In the genomic region with DNA sequence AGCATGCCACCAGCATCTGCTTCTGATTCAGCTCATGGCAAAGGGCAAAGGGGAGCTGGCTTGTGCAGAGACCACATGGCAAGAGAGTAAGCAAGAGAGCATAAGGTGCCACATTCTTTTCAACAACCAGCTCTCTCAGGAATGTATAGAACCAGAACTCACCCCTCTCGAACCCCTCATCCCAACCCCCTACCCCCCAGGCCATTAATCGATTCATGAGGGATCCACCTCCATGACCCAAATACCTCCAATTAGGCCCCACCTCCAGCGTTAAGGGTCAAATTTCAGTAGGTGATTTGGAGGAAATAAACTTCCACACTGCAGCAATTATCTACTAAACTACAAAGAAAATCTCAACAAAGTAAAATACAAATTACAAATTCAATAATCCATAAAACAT, we compare ENCODE assay signal across 20 cellular contexts. TPM values are rescaled to one million over a fixed set of nuclear protein-coding genes. Genes with fewer than 3 reads are reported as not detected.
DNase-seq lines count a peak whose midpoint lies in the region; ATAC-seq and TF ChIP-seq lines count a peak whose summit lies in the region.
"Had no signal": no experiment of that assay in that cellular context is flagged by ENCODE, and none has a peak within 500 bp of the region (broad histone marks: within the 10 kb centered on the region; RNA-seq: fewer than 3 reads in every experiment).

No MANE protein-coding gene starts in this region.

- H3K27me3 ChIP-seq in endodermal cell (ENCODE audit: control insufficient read depth, insufficient read depth, low read length, poor library complexity, severe bottlenecking), result no peaks in the 10 kb centered on the region
- H3K27me3 ChIP-seq: BLaER1 had no signal

- H3K4me3 Mint-ChIP-seq in endodermal cell (no peak overlapping the region), CD14-positive monocyte (no peak overlapping the region)
- H3K4me3 Mint-ChIP-seq: CD8-positive, alpha-beta T cell; HFFc6; IgD-negative memory B cell had no signal

- no peaks in the 10 kb centered on the region for H3K36me3 ChIP-seq in endodermal cell (ENCODE audit: control insufficient read depth, insufficient read depth, low read length)
- H3K36me3 ChIP-seq: BLaER1 had no signal

- peaks cover 2% of the 10 kb centered on the region for H3K4me1 Mint-ChIP-seq in endodermal cell
- H3K4me1 Mint-ChIP-seq in CD14-positive monocyte, result no peaks in the 10 kb centered on the region
- H3K4me1 Mint-ChIP-seq: IgD-negative memory B cell had no signal

- no peaks in the 10 kb centered on the region for H3K9me3 ChIP-seq in endodermal cell (ENCODE audit: control insufficient read depth, low read length)
- H3K9me3 ChIP-seq: BLaER1 had no signal

- 83% methylated on average over 3 of the region's 3 CpGs; no CpG with 5 or more reads in 1 of the 2 experiments for WGBS in endodermal cell (ENCODE audit: insufficient coverage in 1 of 2, insufficient read length in 1 of 2), 2 experiments

- no peak overlapping the region for H3K4me3 ChIP-seq in endodermal cell (ENCODE audit: low read length)
- H3K4me3 ChIP-seq: BLaER1 had no signal

- no peak overlapping the region for H3K27ac ChIP-seq in endodermal cell (ENCODE audit: low read depth, low read length)
- H3K27ac ChIP-seq: BLaER1 had no signal

- H3K27me3 Mint-ChIP-seq in endodermal cell (ENCODE audit: insufficient read depth), result no peaks in the 10 kb centered on the region
- peaks cover 0 to 2% (median 0%) of the 10 kb centered on the region in 3 donors for H3K27me3 Mint-ChIP-seq in CD14-positive monocyte (ENCODE audit: low read depth in 3 of 3)
- H3K27me3 Mint-ChIP-seq: IgD-negative memory B cell had no signal

- H3K9ac ChIP-seq in endodermal cell (ENCODE audit: extremely low read depth, low read length, poor library complexity, severe bottlenecking), result no peak overlapping the region
- H3K9ac ChIP-seq: BLaER1 had no signal

- intact Hi-C loops in CD14-positive monocyte (cut with micrococcal nuclease), result no loop called here

- TF ChIP-seq CTCF in endodermal cell (conservative IDR thresholded peaks at IDR 0.05) (no peak), CD14-positive monocyte (IDR thresholded peaks at IDR 0.05) (no peak)

- H3K4me1 ChIP-seq in endodermal cell (ENCODE audit: control insufficient read depth, insufficient read depth, low read length), result no peaks in the 10 kb centered on the region
- H3K4me1 ChIP-seq: BLaER1 had no signal

- H3K36me3 Mint-ChIP-seq in endodermal cell (ENCODE audit: low read depth) (no peaks in the 10 kb centered on the region), CD14-positive monocyte (no peaks in the 10 kb centered on the region)
- H3K36me3 Mint-ChIP-seq: CD8-positive, alpha-beta T cell; IgD-negative memory B cell had no signal

- peak; percentile 1 for DNase-seq in ELF-1 (ENCODE audit: low read depth, low spot score)
- peak; percentile 68 for DNase-seq in NCI-H446 treated with DMSO at 0.1 percent for 48 hours (lab: John Stamatoyannopoulos, UW)
- DNase-seq in endodermal cell, result peak; percentile 58
- peak; percentile 7 for DNase-seq in iPS DF 19.7 (ENCODE audit: low read depth, low spot score)
- DNase-seq in DMS153 (lab: John Stamatoyannopoulos, UW), result no peak
- no peak for DNase-seq in NK-92 treated with Interleukin-12 subunit alpha and Interleukin-12 subunit beta, amount 100 ng/mL, for 24 hours (lab: John Stamatoyannopoulos, UW)
- no peak for DNase-seq in CD14-positive monocyte (ENCODE audit: low spot score)
- DNase-seq: 8988T; CD8-positive, alpha-beta T cell; DMS 273 treated with DMSO at 0.1 percent for 48 hours; GDM1; HFFc6; KG1 had no signal

- ATAC-seq in GM19035 (IDR thresholded peaks at IDR 0.05; ENCODE audit: unreplicated experiment), result no peak
- ATAC-seq: CD8-positive, alpha-beta T cell; HCT116; HepG2 had no signal

- H3K9me3 Mint-ChIP-seq in endodermal cell (no peaks in the 10 kb centered on the region), CD14-positive monocyte (peaks cover 0 to 3% (median 1%) of the 10 kb centered on the region in 7 donors)

- H3K27ac Mint-ChIP-seq in endodermal cell, result no peak overlapping the region
- no peak overlapping the region for H3K27ac Mint-ChIP-seq in CD14-positive monocyte
- H3K27ac Mint-ChIP-seq: CD8-positive, alpha-beta T cell; HFFc6; IgD-negative memory B cell had no signal

RNA-seq across cellular contexts. Expression of gene LRRC7, which starts 32.2 kb away (rescaled TPM):
- 1 to 10 TPM; 1.4 to 2.2 TPM for total RNA-seq in endodermal cell
- polyA plus RNA-seq in endodermal cell (2013, experiment 1 of 2), result 1.4 TPM
- 1.6 TPM for polyA plus RNA-seq in endodermal cell (2013, experiment 2 of 2)
- not detected for polyA plus RNA-seq in CD14-positive monocyte
- total RNA-seq: A673, HepG2 had no signal
- polyA plus RNA-seq: AG04450, HepG2, IgD-negative memory B cell had no signal

Comparison
In these comparisons a context has a peak if more than half of its experiments do, and no peak if none do; other contexts are left out.
1. DNase-seq: peak in ELF-1 (single experiment), NCI-H446 treated with DMSO at 0.1 percent for 48 hours (single experiment), endodermal cell (single experiment) and iPS DF 19.7 (single experiment); none in DMS153 (single experiment), NK-92 treated with Interleukin-12 subunit alpha and Interleukin-12 subunit beta, amount 100 ng/mL, for 24 hours (single experiment) and CD14-positive monocyte (single experiment).